In genomic region chr5:6195711-6196358, GRCh38 we compare ENCODE assay signal across 1 cellular context.
TF ChIP-seq lines count a peak whose summit lies in the region.

No MANE protein-coding gene starts in this region.

TF ChIP-seq in K562, 482 proteins besides CTCF, POLR2A, EP300 and RAD21 (continued from another document):
- TF ChIP-seq PBX2 (CRISPR knock-in tag; IDR thresholded peaks at IDR 0.05; ENCODE audit: low read depth): no peak
- TF ChIP-seq PBX2 (tag; conservative IDR thresholded peaks at IDR 0.05; ENCODE audit: low read depth): no peak
- TF ChIP-seq POLR2AphosphoS2 (IDR thresholded peaks at IDR 0.05; ENCODE audit: low read length): no peak
- TF ChIP-seq CHD2 (IDR thresholded peaks at IDR 0.05; ENCODE audit: low read depth, low read length): no peak
- TF ChIP-seq CREB1 (IDR thresholded peaks at IDR 0.05): no peak
- TF ChIP-seq CREB1 (CRISPR knock-in tag; IDR thresholded peaks at IDR 0.05): no peak
- TF ChIP-seq GTF2F1 (IDR thresholded peaks at IDR 0.05; ENCODE audit: low read depth, low read length): no peak
- no peak for TF ChIP-seq TSHZ1 (CRISPR knock-in tag; IDR thresholded peaks at IDR 0.05)
- TF ChIP-seq MTA3 (IDR thresholded peaks at IDR 0.05; ENCODE audit: borderline replicate concordance): no peak
- no peak for TF ChIP-seq MNT (conservative IDR thresholded peaks at IDR 0.05)
- TF ChIP-seq FUS (optimal IDR thresholded peaks at IDR 0.05; ENCODE audit: low read depth, low read length): no peak
- no peak for TF ChIP-seq XRCC5 (IDR thresholded peaks at IDR 0.05; ENCODE audit: low read depth, low read length)
- TF ChIP-seq ZZZ3 (IDR thresholded peaks at IDR 0.05): no peak
- no peak for TF ChIP-seq HDAC1 (IDR thresholded peaks at IDR 0.05)
- no peak for TF ChIP-seq ZBTB26 (CRISPR knock-in tag; IDR thresholded peaks at IDR 0.05)
- TF ChIP-seq PTRF (tag; IDR thresholded peaks at IDR 0.05): no peak
- TF ChIP-seq HMG20B (CRISPR knock-in tag; IDR thresholded peaks at IDR 0.05): no peak
- no peak for TF ChIP-seq RNF2 (IDR thresholded peaks at IDR 0.05)
- no peak for TF ChIP-seq NEUROD1 (IDR thresholded peaks at IDR 0.05; ENCODE audit: borderline replicate concordance, low read depth, low read length, partially characterized antibody)
- no peak for TF ChIP-seq ZNF23 (CRISPR knock-in tag; IDR thresholded peaks at IDR 0.05)
